In the genomic region with DNA sequence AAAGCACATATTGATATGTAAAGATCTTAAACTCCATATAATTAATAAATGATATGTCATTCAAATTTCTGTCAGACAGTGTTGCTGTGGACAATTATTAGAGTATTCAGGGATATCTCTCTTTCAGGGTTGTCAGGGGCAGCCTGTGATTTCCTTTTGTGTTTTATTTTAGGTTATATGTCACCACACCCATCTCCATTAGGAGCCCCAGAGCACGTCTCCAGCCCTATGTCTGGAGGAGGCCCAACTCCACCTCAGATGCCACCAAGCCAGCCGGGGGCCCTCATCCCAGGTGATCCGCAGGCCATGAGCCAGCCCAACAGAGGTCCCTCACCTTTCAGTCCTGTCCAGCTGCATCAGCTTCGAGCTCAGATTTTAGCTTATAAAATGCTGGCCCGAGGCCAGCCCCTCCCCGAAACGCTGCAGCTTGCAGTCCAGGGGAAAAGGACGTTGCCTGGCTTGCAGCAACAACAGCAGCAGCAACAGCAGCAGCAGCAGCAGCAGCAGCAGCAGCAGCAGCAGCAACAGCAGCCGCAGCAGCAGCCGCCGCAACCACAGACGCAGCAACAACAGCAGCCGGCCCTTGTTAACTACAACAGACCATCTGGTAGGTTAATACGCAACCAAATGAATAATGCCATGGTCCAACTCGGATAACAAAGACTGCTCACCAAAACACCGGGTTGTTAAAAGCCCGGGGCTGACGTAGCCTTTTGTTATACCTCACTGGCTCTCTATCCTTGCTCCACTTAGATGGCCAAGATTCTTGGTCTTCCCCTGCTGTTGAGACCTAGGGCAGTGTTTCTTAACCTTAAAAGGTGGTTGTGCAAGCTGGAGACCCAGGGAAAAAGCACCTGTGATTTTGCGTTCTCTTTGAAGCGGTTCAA, we compare ENCODE assay signal across 23 cellular contexts. TPM values are rescaled to one million over a fixed set of nuclear protein-coding genes. Genes with fewer than 3 reads are reported as not detected.
DNase-seq lines count a peak whose midpoint lies in the region; ATAC-seq and TF ChIP-seq lines count a peak whose summit lies in the region.
"Had no signal": no experiment of that assay in that cellular context is flagged by ENCODE, and none has a peak within 500 bp of the region (broad histone marks: within the 10 kb centered on the region; RNA-seq: fewer than 3 reads in every experiment).

No MANE protein-coding gene starts in this region.

- CTCF ChIA-PET in Calu3 (lab: Charles Lee), result no interaction called here

- no peak for ATAC-seq in HG02610 (IDR thresholded peaks at IDR 0.05; ENCODE audit: unreplicated experiment)

- H3K4me3 Mint-ChIP-seq in Calu3 (ENCODE audit: low read depth, unreplicated experiment), result no peak overlapping the region

- BruUV-seq in Calu3 (replicated peaks; lab: Mats Ljungman, UMichigan), result no TSS peak

- H3K27ac Mint-ChIP-seq in Calu3 (ENCODE audit: unreplicated experiment), result no peak overlapping the region

- H3K27ac ChIP-seq in left ventricle myocardium inferior (replicated peaks), result peak overlapping the region; percentile 75
- H3K27ac ChIP-seq: adrenal gland, brain microvascular endothelial cell, neutrophil, stomach, tibial artery, VCaP had no signal

- no peaks in the 10 kb centered on the region for H3K36me3 Mint-ChIP-seq in Calu3 (ENCODE audit: insufficient read depth, unreplicated experiment)

- H3K36me3 ChIP-seq in left ventricle myocardium inferior, result peaks cover 44% of the 10 kb centered on the region

- H3K27me3 ChIP-seq in left ventricle myocardium inferior (ENCODE audit: low read depth), result no peaks in the 10 kb centered on the region
- H3K27me3 ChIP-seq: adrenal gland, brain microvascular endothelial cell, neutrophil, stomach, tibial artery had no signal

- H3K4me1 ChIP-seq in left ventricle myocardium inferior, result peaks cover 68% of the 10 kb centered on the region
- H3K4me1 ChIP-seq: adrenal gland, Caco-2, tibial artery had no signal

- no peak for TF ChIP-seq CTCF in left ventricle myocardium inferior (IDR thresholded peaks at IDR 0.05; ENCODE audit: borderline replicate concordance)
- TF ChIP-seq CTCF in Calu3 (IDR thresholded peaks at IDR 0.05; ENCODE audit: unreplicated experiment), result no peak

- H3K27me3 Mint-ChIP-seq in Calu3 (ENCODE audit: unreplicated experiment), result no peaks in the 10 kb centered on the region

- intact Hi-C loops in left ventricle myocardium inferior (cut with micrococcal nuclease), result no loop called here
- intact Hi-C loops in posterior vena cava (cut with DNase I), result no loop called here
- intact Hi-C loops in Calu3 (cut with micrococcal nuclease; ENCODE audit: unreplicated experiment), result no loop called here

- H3K4me3 ChIP-seq in left ventricle myocardium inferior, result peak overlapping the region; percentile 26
- H3K4me3 ChIP-seq: adrenal gland, stomach, tibial artery had no signal

- H3K4me1 Mint-ChIP-seq in Calu3 (ENCODE audit: low read depth, unreplicated experiment), result no peaks in the 10 kb centered on the region

- H3K9me3 ChIP-seq in left ventricle myocardium inferior (replicated peaks), result no peaks in the 10 kb centered on the region
- H3K9me3 ChIP-seq: adrenal gland, Caco-2, neutrophil, stomach, tibial artery had no signal

- peak; percentile 82 for DNase-seq in DMS 273 (lab: John Stamatoyannopoulos, UW; ENCODE audit: unreplicated experiment)
- DNase-seq in NCI-H1694 (lab: John Stamatoyannopoulos, UW), result peak; percentile 75
- DNase-seq in left ventricle myocardium inferior, result no peak
- DNase-seq in posterior vena cava (ENCODE audit: low spot score), result peak; percentile 73
- no peak for DNase-seq in Calu3
- DNase-seq in NCI-H2107 (lab: John Stamatoyannopoulos, UW), result no peak
- DNase-seq: activated CD4-positive, alpha-beta T cell treated with anti-CD3 and anti-CD28 coated beads for 48 hours; activated CD8-positive, alpha-beta memory T cell treated with anti-CD3 and anti-CD28 coated beads for 24 hours; activated gamma-delta T cell treated with Interleukin-2 at 50 U/mL for 16 hours; adrenal gland; brain microvascular endothelial cell; C1 segment of cervical spinal cord; Caco-2; head of caudate nucleus; NCI-H1436; NCI-H524 treated with DMSO at 0.1 percent for 48 hours; SIG-M5; small intestine; stomach; tibial artery had no signal

- H3K9me3 Mint-ChIP-seq in Calu3 (ENCODE audit: low read depth, unreplicated experiment), result no peaks in the 10 kb centered on the region

RNA-seq across cellular contexts. Expression of a gene that starts 24.4 kb away (rescaled TPM):
- total RNA-seq in left ventricle myocardium inferior (98.0 TPM), posterior vena cava (100 to 1,000 TPM; 152 to 174 TPM), Calu3 (2022) (39.3 and 47.4 TPM in 2 replicates)

Comparison
In these comparisons a context has a peak if more than half of its experiments do, and no peak if none do; other contexts are left out.
1. DNase-seq: peak in DMS 273 (single experiment), NCI-H1694 (single experiment) and posterior vena cava (single experiment); none in left ventricle myocardium inferior (single experiment), Calu3 (single experiment) and NCI-H2107 (single experiment).